13 cellular contexts compared by ENCODE assay signal in genomic region chr14:104732355-104732804, GRCh38. TPM values are rescaled to one million over a fixed set of nuclear protein-coding genes. Genes with fewer than 3 reads are reported as not detected.
DNase-seq lines count a peak whose midpoint lies in the region; ATAC-seq and TF ChIP-seq lines count a peak whose summit lies in the region.
"Had no signal": no experiment of that assay in that cellular context is flagged by ENCODE, and none has a peak within 500 bp of the region (broad histone marks: within the 10 kb centered on the region; RNA-seq: fewer than 3 reads in every experiment).

No MANE protein-coding gene starts in this region.

- no peak overlapping the region for H3K56ac ChIP-seq in H9 (ENCODE audit: insufficient read length, low read depth, low read length)

- H3K14ac ChIP-seq in H9 (ENCODE audit: insufficient read depth, low read length): no peak overlapping the region

- H3K4me1 ChIP-seq in left ventricle myocardium inferior (peaks cover 93% of the 10 kb centered on the region), spleen (peaks cover 16 to 62% (median 45%) of the 10 kb centered on the region in 6 donors), H9 (ENCODE audit: insufficient read depth, low read length) (no peaks in the 10 kb centered on the region)

- H3K4me3 Mint-ChIP-seq in Calu3 (ENCODE audit: low read depth, unreplicated experiment) (no peak overlapping the region), H9 (no peak overlapping the region)
- H3K4me3 Mint-ChIP-seq: naive thymus-derived CD8-positive, alpha-beta T cell had no signal

- no peak overlapping the region for H4K91ac ChIP-seq in H9 (ENCODE audit: insufficient read length, low read depth, low read length)

- H3K27ac Mint-ChIP-seq in Calu3 (ENCODE audit: unreplicated experiment): peak overlapping the region; percentile 44
- H3K27ac Mint-ChIP-seq in H9: no peak overlapping the region
- H3K27ac Mint-ChIP-seq: naive thymus-derived CD8-positive, alpha-beta T cell had no signal

- H3K4me3 ChIP-seq in left ventricle myocardium inferior (no peak overlapping the region), spleen (no peak overlapping the region)
- H3K4me3 ChIP-seq: smooth muscle cell had no signal

- no peak overlapping the region for H3K18ac ChIP-seq in H9 (ENCODE audit: insufficient read length, low read depth, low read length)

- H3K4me2 ChIP-seq in H9 (ENCODE audit: insufficient read depth, insufficient read length, low read length): no peak overlapping the region
- H3K4me2 ChIP-seq: smooth muscle cell had no signal

- H3K36me3 Mint-ChIP-seq in Calu3 (ENCODE audit: insufficient read depth, unreplicated experiment) (peaks cover 18% of the 10 kb centered on the region), H9 (ENCODE audit: insufficient read depth in 1 of 3, low read depth in 3 of 3) (no peaks in the 10 kb centered on the region; a peak in 1 of 7 replicates)
- H3K36me3 Mint-ChIP-seq: naive thymus-derived CD8-positive, alpha-beta T cell had no signal

- H3K27ac ChIP-seq in left ventricle myocardium inferior (replicated peaks) (peak overlapping the region; percentile 98), spleen (no peak overlapping the region), H9 (ENCODE audit: insufficient read length, low read depth, low read length) (no peak overlapping the region)

- no peaks in the 10 kb centered on the region for H3K27me3 ChIP-seq in left ventricle myocardium inferior (ENCODE audit: low read depth)
- no peaks in the 10 kb centered on the region for H3K27me3 ChIP-seq in spleen (replicated peaks in 1 of 7)
- no peaks in the 10 kb centered on the region; the same call in 1 of the 2 replicates for H3K27me3 ChIP-seq in H9 (ENCODE audit: insufficient read depth, low read length)

- H3K9me3 ChIP-seq in left ventricle myocardium inferior (replicated peaks): no peaks in the 10 kb centered on the region
- H3K9me3 ChIP-seq in spleen: no peaks in the 10 kb centered on the region
- H3K9me3 ChIP-seq in H9 (ENCODE audit: control insufficient read depth, low read depth, low read length): no peaks in the 10 kb centered on the region

- no TSS peak for BruUV-seq in Calu3 (replicated peaks; lab: Mats Ljungman, UMichigan)

- no peak overlapping the region for H3K9ac ChIP-seq in H9 (ENCODE audit: extremely low read depth, insufficient read length, low read length)

- no peak overlapping the region for H3K23ac ChIP-seq in H9 (ENCODE audit: insufficient read length, low read depth, low read length)

- H3K9me3 Mint-ChIP-seq in Calu3 (ENCODE audit: low read depth, unreplicated experiment) (no peaks in the 10 kb centered on the region), H9 (peaks cover 0 to 3% of the 10 kb centered on the region in 2 experiments; a peak in 1 of 5 replicates)
- H3K9me3 Mint-ChIP-seq: naive thymus-derived CD8-positive, alpha-beta T cell had no signal

- peaks cover 23% of the 10 kb centered on the region for H3K27me3 Mint-ChIP-seq in Calu3 (ENCODE audit: unreplicated experiment)
- H3K27me3 Mint-ChIP-seq in H9 (ENCODE audit: low read depth): peaks cover 23% of the 10 kb centered on the region
- H3K27me3 Mint-ChIP-seq: naive thymus-derived CD8-positive, alpha-beta T cell had no signal

- H3T11ph ChIP-seq in H9 (ENCODE audit: low read length): no peak overlapping the region

- no peaks in the 10 kb centered on the region for H3K79me2 ChIP-seq in H9 (ENCODE audit: insufficient read depth, low read length)

- H3K4me1 Mint-ChIP-seq in Calu3 (ENCODE audit: low read depth, unreplicated experiment) (peaks cover 5% of the 10 kb centered on the region), H9 (peaks cover 0 to 3% of the 10 kb centered on the region in 2 experiments; a peak in 1 of 4 replicates)

- ATAC-seq in sciatic nerve: peak; percentile 4
- ATAC-seq in HG03108 (IDR thresholded peaks at IDR 0.05; ENCODE audit: unreplicated experiment): no peak
- ATAC-seq: naive thymus-derived CD8-positive, alpha-beta T cell had no signal

- H2BK15ac ChIP-seq in H9 (ENCODE audit: low read depth, low read length): no peak overlapping the region

- CTCF ChIA-PET in Calu3 (lab: Charles Lee): interaction anchor here (1.9 kb wide), 1 partner anchor 20 kb away, joined by 7 read pairs; the partner anchor contains the start of gene SIVA1

- TF ChIP-seq CTCF in Calu3 (IDR thresholded peaks at IDR 0.05; ENCODE audit: unreplicated experiment) (no peak), left ventricle myocardium inferior (IDR thresholded peaks at IDR 0.05; ENCODE audit: borderline replicate concordance) (no peak), spleen (IDR thresholded peaks at IDR 0.05 in 8 of 11, conservative IDR thresholded peaks at IDR 0.05 in 3 of 11) (no peak), H9 (conservative IDR thresholded peaks at IDR 0.05) (no peak)

- no peak overlapping the region for H2BK5ac ChIP-seq in H9 (ENCODE audit: insufficient read length, low read length)

- H4K8ac ChIP-seq in H9 (replicated peaks; ENCODE audit: insufficient read length, low read depth, low read length): no peak overlapping the region

- no peak overlapping the region for H2BK20ac ChIP-seq in H9 (ENCODE audit: low read depth, low read length, poor library complexity, severe bottlenecking)

- intact Hi-C loops in Calu3 (cut with micrococcal nuclease; ENCODE audit: unreplicated experiment) (no loop called here), left ventricle myocardium inferior (cut with micrococcal nuclease) (no loop called here), sciatic nerve (cut with DNase I) (no loop called here), spleen (cut with DNase I; ENCODE audit: low total_unique reads) (no loop called here)

- no peak for TF ChIP-seq POLR2A in spleen (IDR thresholded peaks at IDR 0.05)

- peaks cover 2% of the 10 kb centered on the region for H4K20me1 ChIP-seq in H9 (ENCODE audit: control insufficient read depth, insufficient read depth, insufficient read length)

- no peak overlapping the region for H2BK12ac ChIP-seq in H9 (ENCODE audit: insufficient read length, low read depth, low read length)

- H3K23me2 ChIP-seq in H9 (ENCODE audit: insufficient read length, low read depth, low read length, poor library complexity, severe bottlenecking): no peaks in the 10 kb centered on the region

- H2AK5ac ChIP-seq in H9 (ENCODE audit: insufficient read length, low read length): no peak overlapping the region

- no peak overlapping the region for H2BK120ac ChIP-seq in H9 (ENCODE audit: low read depth, low read length, poor library complexity, severe bottlenecking)

- H4K5ac ChIP-seq in H9 (ENCODE audit: insufficient read length, low read depth, low read length): no peak overlapping the region

- H3K36me3 ChIP-seq in left ventricle myocardium inferior (no peaks in the 10 kb centered on the region), spleen (no peaks in the 10 kb centered on the region)

- WGBS in spleen, 5 donors: 76 to 87% (median 81%) methylated on average over 10 to 14 of the region's 14 CpGs
- no CpG with 5 or more reads among the region's 14 CpGs for WGBS in H9 (ENCODE audit: extremely low coverage, insufficient read length, low lambda C conversion rate)

- DNase-seq in Calu3 (peak; percentile 86), SHP77 treated with DMSO at 0.1 percent for 48 hours (lab: John Stamatoyannopoulos, UW) (peak; percentile 31), left ventricle myocardium inferior (peak; percentile 88), sciatic nerve (ENCODE audit: low spot score) (peak; percentile 77), spleen (no peak), H9 (no peak), 8988T (no peak)
- DNase-seq: activated CD4-positive, CD25-positive, alpha-beta regulatory T cell treated with anti-CD3 and anti-CD28 coated beads, Interleukin-2, amount 50 U/mL, for 72 hours; activated T-cell treated with anti-CD3 and anti-CD28 coated beads, Interleukin-2, amount 50 U/mL, for 1 hour; naive thymus-derived CD8-positive, alpha-beta T cell; NCI-H1105 had no signal

- no peak overlapping the region for H3K4ac ChIP-seq in H9 (ENCODE audit: low read depth, low read length)

- no peaks in the 10 kb centered on the region for H3K79me1 ChIP-seq in H9 (ENCODE audit: insufficient read depth, low read depth, low read length, poor library complexity, severe bottlenecking)

- H2AFZ ChIP-seq in H9 (ENCODE audit: low read length): no peak overlapping the region

RNA-seq across cellular contexts. Expression of gene ADSS1, which starts 8.4 kb away (rescaled TPM):
- total RNA-seq in Calu3 (2022) (8.6 and 10.0 TPM in 2 replicates), left ventricle myocardium inferior (218 TPM), sciatic nerve (11.5 TPM), spleen (10 to 100 TPM in 1 of 7 donors, 1 to 10 TPM in 6; 2.7 to 11.7 (median 8.3) TPM), H9 (2021) (7.8 and 8.5 TPM in 2 replicates)
- 1 to 10 TPM; 3.0 to 3.7 (median 3.2) TPM for polyA plus RNA-seq in spleen

RNA-seq across cellular contexts. Expression of gene SIVA1, which starts 20.6 kb away (rescaled TPM):
- 72.3 and 73.3 TPM in 2 replicates for total RNA-seq in Calu3 (2022)
- total RNA-seq in left ventricle myocardium inferior: 55.6 TPM
- total RNA-seq in sciatic nerve: 56.6 TPM
- 100 to 1,000 TPM in 3 of 7 donors, 10 to 100 TPM in 4; 56.7 to 198 (median 76.4) TPM for total RNA-seq in spleen
- polyA plus RNA-seq in spleen: 100 to 1,000 TPM; 119 to 226 (median 184) TPM
- total RNA-seq in H9 (2021): 125 and 128 TPM in 2 replicates

RNA-seq across cellular contexts. Expression of gene INF2, which starts 43.0 kb away (rescaled TPM):
- total RNA-seq in Calu3 (2022) (208 and 220 TPM in 2 replicates), left ventricle myocardium inferior (28.5 TPM), sciatic nerve (343 TPM), spleen (100 to 1,000 TPM in 3 of 7 donors, 10 to 100 TPM in 4; 66.9 to 110 (median 96.4) TPM), H9 (2021) (58.3 and 59.1 TPM in 2 replicates)
- 100 to 1,000 TPM in 2 of 3 donors, 10 to 100 TPM in 1; 56.6 to 120 (median 102) TPM for polyA plus RNA-seq in spleen

Comparison
In these comparisons a context has a peak if more than half of its experiments do, and no peak if none do; other contexts are left out.
1. DNase-seq: peak in Calu3 (single experiment), SHP77 treated with DMSO at 0.1 percent for 48 hours (single experiment), left ventricle myocardium inferior (single experiment) and sciatic nerve (single experiment); none in spleen (single experiment), H9 (single experiment) and 8988T (single experiment).
2. RNA of gene ADSS1, which starts 8.4 kb away (total RNA-seq): 218 TPM in left ventricle myocardium inferior (single experiment); 11.5 TPM in sciatic nerve (single experiment), 8.6 to 10.0 TPM in Calu3, 7.8 to 8.5 TPM in H9 and 2.7 to 11.7 TPM in spleen; every median in the first group is over 10 times any median in the second.